In the genomic region with DNA sequence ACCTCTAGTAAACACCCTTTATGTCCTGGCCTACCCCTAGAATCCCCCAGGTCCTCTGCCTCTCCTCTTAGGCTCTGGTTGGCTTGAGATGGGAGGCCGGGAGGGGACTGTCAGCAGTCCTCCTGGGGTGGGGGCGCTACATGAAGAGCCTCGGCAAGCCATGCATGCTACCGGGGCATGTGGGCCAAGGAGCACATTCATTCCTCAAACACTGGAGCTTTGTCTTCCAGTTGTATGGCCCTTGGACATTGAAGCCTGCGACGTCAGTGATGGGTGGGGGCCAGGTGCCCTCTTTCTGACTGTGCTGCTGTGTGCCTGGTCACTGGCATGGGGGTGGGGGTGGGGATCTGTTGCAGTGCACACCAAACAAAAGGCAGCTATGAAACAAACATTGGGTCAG, we compare ENCODE assay signal across 30 cellular contexts. TPM values are rescaled to one million over a fixed set of nuclear protein-coding genes. Genes with fewer than 3 reads are reported as not detected.
DNase-seq lines count a peak whose midpoint lies in the region; ATAC-seq and TF ChIP-seq lines count a peak whose summit lies in the region.
"Had no signal": no experiment of that assay in that cellular context is flagged by ENCODE, and none has a peak within 500 bp of the region (broad histone marks: within the 10 kb centered on the region; RNA-seq: fewer than 3 reads in every experiment).

No MANE protein-coding gene starts in this region.

- H3K4me3 Mint-ChIP-seq in natural killer cell treated with Interleukin-12 subunit alpha and Interleukin-12 subunit beta and Interleukin-15 and Interleukin-18, amount 100 ng/mL, for 72 hours = no peak overlapping the region
- no peak overlapping the region for H3K4me3 Mint-ChIP-seq in natural killer cell
- H3K4me3 Mint-ChIP-seq: activated B cell treated with CpG ODN at 0.5 μM for 24 hours; activated CD4-positive, alpha-beta T cell treated with anti-CD3 and anti-CD28 coated beads, Interleukin-2, amount 10 ng/mL, durations not matched to agents 7 days and 5 days; activated T-cell treated with anti-CD3 and anti-CD28 coated beads, Interleukin-2, amount 50 U/mL, for 24 hours; CD4-positive, CD25-positive, alpha-beta regulatory T cell; immature natural killer cell; stimulated activated memory B cell treated with anti-CD40 and anti-IgM and Interleukin-4, amounts not matched to agents 10 μg/mL and 1 μg/mL and 100 μg/mL, for 72 hours had no signal

- H3K79me1 ChIP-seq in trophoblast cell (ENCODE audit: low read length) = peaks cover 8% of the 10 kb centered on the region

- H2AK5ac ChIP-seq in trophoblast cell (ENCODE audit: low read length) = peak overlapping the region; percentile 35

- no peak for ATAC-seq in natural killer cell treated with Interleukin-12 subunit alpha and Interleukin-12 subunit beta and Interleukin-15 and Interleukin-18, amount 100 ng/mL, for 72 hours
- ATAC-seq in natural killer cell (no peak), GM21737 (IDR thresholded peaks at IDR 0.05; ENCODE audit: unreplicated experiment) (no peak)
- ATAC-seq: foreskin keratinocyte; HCT116; stimulated activated memory B cell treated with anti-CD40 and anti-IgM and Interleukin-4, amounts not matched to agents 10 μg/mL and 1 μg/mL and 100 μg/mL, for 72 hours; upper lobe of right lung had no signal

- DNase-seq in natural killer cell treated with Interleukin-12 subunit alpha and Interleukin-12 subunit beta and Interleukin-15 and Interleukin-18, amount 100 ng/mL, for 72 hours (ENCODE audit: low spot score) = peak; percentile 6
- DNase-seq in natural killer cell (no peak), hippocampal formation (lab: John Stamatoyannopoulos, UW) (peak; percentile 87 to 91), trophoblast cell (no peak), NCI-H1436 (lab: John Stamatoyannopoulos, UW) (no peak), A673 (ENCODE audit: low spot score) (no peak), NCI-H226 (no peak)
- DNase-seq: 8988T; activated B cell treated with CpG ODN at 0.5 μM for 24 hours; activated CD4-positive, alpha-beta T cell treated with anti-CD3 and anti-CD28 coated beads, Interleukin-2, amount 10 ng/mL, durations not matched to agents 7 days and 5 days; activated T-cell treated with anti-CD3 and anti-CD28 coated beads, Interleukin-2, amount 50 U/mL, for 24 hours; CD4-positive, CD25-positive, alpha-beta regulatory T cell; DND-41; esophagus squamous epithelium; foreskin keratinocyte; immature natural killer cell; mammary epithelial cell; NCI-H2107; NCI-H446 treated with DMSO at 0.1 percent for 48 hours; NCI-H82; RPMI8226; upper lobe of right lung had no signal

- no peak overlapping the region for H3K27ac ChIP-seq in trophoblast cell (ENCODE audit: low read depth, low read length)
- no peak overlapping the region for H3K27ac ChIP-seq in A673 (ENCODE audit: low read depth, low read length, poor library complexity, severe bottlenecking)
- H3K27ac ChIP-seq: esophagus squamous epithelium, foreskin keratinocyte, neutrophil, upper lobe of right lung had no signal

- H3K79me2 ChIP-seq in trophoblast cell (ENCODE audit: control insufficient read depth, insufficient read depth, low read length, poor library complexity) = no peaks in the 10 kb centered on the region

- BruUV-seq in A673 (replicated peaks; lab: Mats Ljungman, UMichigan) = no TSS peak

- TF ChIP-seq CTCF in natural killer cell (IDR thresholded peaks at IDR 0.05) (no peak), A673 (conservative IDR thresholded peaks at IDR 0.05; ENCODE audit: low read depth, low read length) (no peak)

- peak overlapping the region; percentile 41 for H2BK12ac ChIP-seq in trophoblast cell (ENCODE audit: low read length)

- POLR2A ChIA-PET in A673 (lab: Charles Lee; ENCODE audit: low non-redundant PET) = interaction anchor here (0.5 kb wide), 1 partner anchor 144 kb away, joined by 4 read pairs; the partner anchor contains the start of gene POU6F1

- intact Hi-C loops in natural killer cell (cut with micrococcal nuclease) = no loop called here
- intact Hi-C loops in A673 (cut with micrococcal nuclease; ENCODE audit: unreplicated experiment) = no loop called here

- peak overlapping the region; percentile 29 for H3K18ac ChIP-seq in trophoblast cell (ENCODE audit: low read length)

- no peak overlapping the region for H3K9ac ChIP-seq in trophoblast cell (ENCODE audit: low read length)

- no peak overlapping the region for H2AFZ ChIP-seq in trophoblast cell (ENCODE audit: insufficient read depth, low read length, poor library complexity)

- H3K4me3 ChIP-seq in trophoblast cell (ENCODE audit: low read depth, low read length) = no peak overlapping the region
- H3K4me3 ChIP-seq in A673 (ENCODE audit: low read depth, low read length, poor library complexity, severe bottlenecking) = no peak overlapping the region
- H3K4me3 ChIP-seq: esophagus squamous epithelium, upper lobe of right lung had no signal

- H3K9me3 ChIP-seq in trophoblast cell (ENCODE audit: insufficient read depth, low read depth, low read length) (peaks cover 1% of the 10 kb centered on the region), A673 (ENCODE audit: low read depth, low read length, poor library complexity, severe bottlenecking) (no peaks in the 10 kb centered on the region)
- H3K9me3 ChIP-seq: esophagus squamous epithelium, neutrophil, upper lobe of right lung had no signal

- peaks cover 4 to 14% of the 10 kb centered on the region in 2 donors for H3K4me1 Mint-ChIP-seq in natural killer cell treated with Interleukin-12 subunit alpha and Interleukin-12 subunit beta and Interleukin-15 and Interleukin-18, amount 100 ng/mL, for 72 hours (ENCODE audit: low read depth in 2 of 2)
- H3K4me1 Mint-ChIP-seq in natural killer cell = peaks cover 0 to under 1% of the 10 kb centered on the region in 2 donors

- no peaks in the 10 kb centered on the region for H3K9me3 Mint-ChIP-seq in natural killer cell treated with Interleukin-12 subunit alpha and Interleukin-12 subunit beta and Interleukin-15 and Interleukin-18, amount 100 ng/mL, for 72 hours
- no peaks in the 10 kb centered on the region for H3K9me3 Mint-ChIP-seq in natural killer cell
- H3K9me3 Mint-ChIP-seq: activated B cell treated with CpG ODN at 0.5 μM for 24 hours; activated CD4-positive, alpha-beta T cell treated with anti-CD3 and anti-CD28 coated beads, Interleukin-2, amount 10 ng/mL, durations not matched to agents 7 days and 5 days; activated T-cell treated with anti-CD3 and anti-CD28 coated beads, Interleukin-2, amount 50 U/mL, for 24 hours; CD4-positive, CD25-positive, alpha-beta regulatory T cell; immature natural killer cell; stimulated activated memory B cell treated with anti-CD40 and anti-IgM and Interleukin-4, amounts not matched to agents 10 μg/mL and 1 μg/mL and 100 μg/mL, for 72 hours had no signal

- no peak overlapping the region for H3K14ac ChIP-seq in trophoblast cell (ENCODE audit: low read length)

- H2BK5ac ChIP-seq in trophoblast cell (ENCODE audit: low read depth, low read length, poor library complexity) = peak overlapping the region; percentile 9

- H3K23ac ChIP-seq in trophoblast cell (ENCODE audit: low read length) = no peak overlapping the region

- no peak overlapping the region for H3K4ac ChIP-seq in trophoblast cell (ENCODE audit: low read depth, low read length)

- peaks cover 21 to 25% of the 10 kb centered on the region in 2 experiments for H3K4me1 ChIP-seq in trophoblast cell (ENCODE audit: control insufficient read depth in 1 of 2, insufficient read depth in 2 of 2, low read length in 2 of 2)
- H3K4me1 ChIP-seq in A673 (ENCODE audit: insufficient read depth, low read length, poor library complexity, severe bottlenecking) = peaks cover 5% of the 10 kb centered on the region
- H3K4me1 ChIP-seq: esophagus squamous epithelium, foreskin keratinocyte, upper lobe of right lung had no signal

- H4K8ac ChIP-seq in trophoblast cell (ENCODE audit: low read depth, low read length) = no peak overlapping the region

- CTCF ChIA-PET in A673 (lab: Charles Lee) = no interaction called here

- H2BK120ac ChIP-seq in trophoblast cell (ENCODE audit: insufficient read depth, low read length, poor library complexity) = peak overlapping the region; percentile 21

- H3K4me2 ChIP-seq in trophoblast cell (ENCODE audit: low read length) = no peak overlapping the region

- no CpG with 5 or more reads among the region's 6 CpGs for WGBS in trophoblast cell (ENCODE audit: extremely low coverage, insufficient coverage, insufficient read length)

- no peaks in the 10 kb centered on the region for H3K27me3 Mint-ChIP-seq in natural killer cell treated with Interleukin-12 subunit alpha and Interleukin-12 subunit beta and Interleukin-15 and Interleukin-18, amount 100 ng/mL, for 72 hours
- no peaks in the 10 kb centered on the region for H3K27me3 Mint-ChIP-seq in natural killer cell (ENCODE audit: low read depth in 2 of 2)
- H3K27me3 Mint-ChIP-seq: activated B cell treated with CpG ODN at 0.5 μM for 24 hours; activated CD4-positive, alpha-beta T cell treated with anti-CD3 and anti-CD28 coated beads, Interleukin-2, amount 10 ng/mL, durations not matched to agents 7 days and 5 days; activated T-cell treated with anti-CD3 and anti-CD28 coated beads, Interleukin-2, amount 50 U/mL, for 24 hours; CD4-positive, CD25-positive, alpha-beta regulatory T cell had no signal

- no peaks in the 10 kb centered on the region for H3K36me3 Mint-ChIP-seq in natural killer cell treated with Interleukin-12 subunit alpha and Interleukin-12 subunit beta and Interleukin-15 and Interleukin-18, amount 100 ng/mL, for 72 hours
- H3K36me3 Mint-ChIP-seq in natural killer cell = no peaks in the 10 kb centered on the region

- H4K91ac ChIP-seq in trophoblast cell (ENCODE audit: low read depth, low read length) = peak overlapping the region; percentile 29

- H3K27ac Mint-ChIP-seq in natural killer cell treated with Interleukin-12 subunit alpha and Interleukin-12 subunit beta and Interleukin-15 and Interleukin-18, amount 100 ng/mL, for 72 hours = no peak overlapping the region
- no peak overlapping the region for H3K27ac Mint-ChIP-seq in natural killer cell
- H3K27ac Mint-ChIP-seq: activated B cell treated with CpG ODN at 0.5 μM for 24 hours; stimulated activated memory B cell treated with anti-CD40 and anti-IgM and Interleukin-4, amounts not matched to agents 10 μg/mL and 1 μg/mL and 100 μg/mL, for 72 hours had no signal

- no peaks in the 10 kb centered on the region for H3K27me3 ChIP-seq in trophoblast cell (ENCODE audit: insufficient read depth, low read length)
- H3K27me3 ChIP-seq in A673 (replicated peaks; ENCODE audit: insufficient read depth, low read depth, low read length, poor library complexity) = no peaks in the 10 kb centered on the region
- H3K27me3 ChIP-seq: esophagus squamous epithelium, foreskin keratinocyte, neutrophil, upper lobe of right lung had no signal

- H3K36me3 ChIP-seq in trophoblast cell (ENCODE audit: control insufficient read depth in 1 of 2, insufficient read depth in 2 of 2, low read length in 2 of 2) (peaks cover 67 to 78% of the 10 kb centered on the region in 2 experiments), A673 (ENCODE audit: insufficient read depth, low read length, poor library complexity, severe bottlenecking) (no peaks in the 10 kb centered on the region)
- H3K36me3 ChIP-seq: neutrophil, upper lobe of right lung had no signal

- H4K12ac ChIP-seq in trophoblast cell (ENCODE audit: low read depth, low read length) = peak overlapping the region; percentile 12

RNA-seq across cellular contexts. Expression of gene CELA1, which starts 15.8 kb away (rescaled TPM):
- total RNA-seq in natural killer cell treated with Interleukin-12 subunit alpha and Interleukin-12 subunit beta and Interleukin-15 and Interleukin-18, amount 100 ng/mL, for 72 hours = under 1 TPM in 1 of 2 donors, not detected in 1; 0.31 TPM
- under 1 TPM in 2 of 3 donors, not detected in 1; 0.53 to 0.66 TPM for total RNA-seq in natural killer cell
- polyA plus RNA-seq in trophoblast cell (2013) = not detected in 2 replicates
- not detected in 2 replicates for total RNA-seq in A673 (2021)
- total RNA-seq: activated B cell treated with CpG ODN at 0.5 μM for 24 hours; activated CD4-positive, alpha-beta T cell treated with anti-CD3 and anti-CD28 coated beads, Interleukin-2, amount 10 ng/mL, durations not matched to agents 7 days and 5 days; CD4-positive, CD25-positive, alpha-beta regulatory T cell; dermis microvascular lymphatic vessel endothelial cell; esophagus squamous epithelium; foreskin keratinocyte; mammary epithelial cell; pulmonary artery endothelial cell; subcutaneous adipose tissue; T-helper 1 cell treated with Interleukin-12 subunit alpha and Interleukin-12 subunit beta and Interleukin-4 antibody, amounts not matched to agents 30 ng/mL and 1 ng/mL, for 36 hours; upper lobe of right lung had no signal
- polyA plus RNA-seq: foreskin keratinocyte, mammary epithelial cell had no signal

RNA-seq across cellular contexts. Expression of gene GALNT6, which starts 28.9 kb away (rescaled TPM):
- total RNA-seq in natural killer cell treated with Interleukin-12 subunit alpha and Interleukin-12 subunit beta and Interleukin-15 and Interleukin-18, amount 100 ng/mL, for 72 hours = 10 to 100 TPM; 13.2 to 23.5 TPM
- total RNA-seq in natural killer cell (10 to 100 TPM; 19.3 to 38.5 (median 33.9) TPM), A673 (2021) (0.24 and 0.26 TPM in 2 replicates)
- 65.5 and 68.0 TPM in 2 replicates for polyA plus RNA-seq in trophoblast cell (2013)

RNA-seq across cellular contexts. Expression of gene BIN2, which starts 38.3 kb away (rescaled TPM):
- 100 to 1,000 TPM in 1 of 2 donors, 10 to 100 TPM in 1; 93.6 to 115 TPM for total RNA-seq in natural killer cell treated with Interleukin-12 subunit alpha and Interleukin-12 subunit beta and Interleukin-15 and Interleukin-18, amount 100 ng/mL, for 72 hours
- total RNA-seq in natural killer cell (100 to 1,000 TPM; 443 to 495 (median 478) TPM), A673 (2021) (not detected in 2 replicates)
- polyA plus RNA-seq in trophoblast cell (2013) = 1.5 and 1.6 TPM in 2 replicates
- total RNA-seq: dermis microvascular lymphatic vessel endothelial cell, foreskin keratinocyte, mammary epithelial cell, pulmonary artery endothelial cell had no signal
- polyA plus RNA-seq: foreskin keratinocyte, mammary epithelial cell had no signal

Comparison
In these comparisons a context has a peak if more than half of its experiments do, and no peak if none do; other contexts are left out.
1. DNase-seq: peak in natural killer cell treated with Interleukin-12 subunit alpha and Interleukin-12 subunit beta and Interleukin-15 and Interleukin-18, amount 100 ng/mL, for 72 hours (single experiment) and hippocampal formation (2 of 2); none in natural killer cell (single experiment), trophoblast cell (0 of 2), NCI-H1436 (single experiment), A673 (single experiment) and NCI-H226 (single experiment).
2. RNA of gene GALNT6, which starts 28.9 kb away (total RNA-seq): 19.3 to 38.5 TPM in natural killer cell and 13.2 to 23.5 TPM in natural killer cell treated with Interleukin-12 subunit alpha and Interleukin-12 subunit beta and Interleukin-15 and Interleukin-18, amount 100 ng/mL, for 72 hours; 0.24 to 0.26 TPM in A673; every median in the first group is over 10 times any median in the second.
3. RNA of gene BIN2, which starts 38.3 kb away (total RNA-seq): 443 to 495 TPM in natural killer cell and 93.6 to 115 TPM in natural killer cell treated with Interleukin-12 subunit alpha and Interleukin-12 subunit beta and Interleukin-15 and Interleukin-18, amount 100 ng/mL, for 72 hours; not detected in A673; every median in the first group is over 10 times any median in the second.